In genomic region chr2:140892911-140893637, GRCh38 we compare ENCODE assay signal across 17 cellular contexts.
A peak's percentile ranks its signal among the peaks of the same experiment; 100 is the strongest.
DNase-seq lines count a peak whose midpoint lies in the region; ATAC-seq and TF ChIP-seq lines count a peak whose summit lies in the region.
"Had no signal": no experiment of that assay in that cellular context is flagged by ENCODE, and none has a peak within 500 bp of the region (broad histone marks: within the 10 kb centered on the region; RNA-seq: fewer than 3 reads in every experiment).

No MANE protein-coding gene starts in this region.

- no peaks in the 10 kb centered on the region for H3K27me3 ChIP-seq in ACC112 (ENCODE audit: insufficient read depth, low read length)
- H3K27me3 ChIP-seq in HUES48 (ENCODE audit: control insufficient read depth, insufficient read depth, low read length), result no peaks in the 10 kb centered on the region
- no peaks in the 10 kb centered on the region for H3K27me3 ChIP-seq in foreskin keratinocyte
- H3K27me3 ChIP-seq: BLaER1 treated with 17β-estradiol and CSF1 and Interleukin-3, amounts not matched to agents 10 nM and 100 nM had no signal

- ATAC-seq in foreskin keratinocyte (no peak), GM19035 (IDR thresholded peaks at IDR 0.05; ENCODE audit: unreplicated experiment) (no peak)
- ATAC-seq: HCT116, K562 had no signal

- no peak overlapping the region for H2AFZ ChIP-seq in ACC112 (ENCODE audit: low read length, unreplicated experiment)

- H3K27ac ChIP-seq in ACC112 (ENCODE audit: low read depth, low read length) (peak overlapping the region; percentile 61), HUES48 (ENCODE audit: low read depth, low read length) (peak overlapping the region; percentile 14), foreskin keratinocyte (peak overlapping the region; percentile 51)
- H3K27ac ChIP-seq: BLaER1 treated with 17β-estradiol and CSF1 and Interleukin-3, amounts not matched to agents 10 nM and 100 nM; HL-60 had no signal

- TF ChIP-seq CTCF in foreskin keratinocyte (conservative IDR thresholded peaks at IDR 0.05), result no peak

- H3K36me3 ChIP-seq in ACC112 (ENCODE audit: insufficient read depth, low read length) (no peaks in the 10 kb centered on the region), HUES48 (ENCODE audit: control insufficient read depth, insufficient read depth, low read length) (no peaks in the 10 kb centered on the region)
- H3K36me3 ChIP-seq: BLaER1 treated with 17β-estradiol and CSF1 and Interleukin-3, amounts not matched to agents 10 nM and 100 nM had no signal

- peaks cover 18% of the 10 kb centered on the region for H3K4me1 ChIP-seq in ACC112 (ENCODE audit: control insufficient read depth, insufficient read depth, low read length, unreplicated experiment)
- H3K4me1 ChIP-seq in HUES48 (ENCODE audit: control insufficient read depth, insufficient read depth, low read length), result peaks cover 18% of the 10 kb centered on the region
- peaks cover 24% of the 10 kb centered on the region for H3K4me1 ChIP-seq in foreskin keratinocyte
- H3K4me1 ChIP-seq: BLaER1 treated with 17β-estradiol and CSF1 and Interleukin-3, amounts not matched to agents 10 nM and 100 nM had no signal

- H3K9ac ChIP-seq in HUES48 (ENCODE audit: low read depth, low read length), result no peak overlapping the region
- H3K9ac ChIP-seq: BLaER1 treated with 17β-estradiol and CSF1 and Interleukin-3, amounts not matched to agents 10 nM and 100 nM had no signal

- no peaks in the 10 kb centered on the region for H3K9me3 ChIP-seq in HUES48 (ENCODE audit: control insufficient read depth, insufficient read depth, low read length)
- H3K9me3 ChIP-seq: BLaER1 treated with 17β-estradiol and CSF1 and Interleukin-3, amounts not matched to agents 10 nM and 100 nM had no signal

- H3K4me3 ChIP-seq in ACC112 (ENCODE audit: low read depth, low read length), result no peak overlapping the region
- 0 out of 2 replicates have a peak overlapping the region, but pooled peaks have one; percentile 16 for H3K4me3 ChIP-seq in HUES48 (ENCODE audit: low read depth, low read length)
- H3K4me3 ChIP-seq: BLaER1 treated with 17β-estradiol and CSF1 and Interleukin-3, amounts not matched to agents 10 nM and 100 nM; K562 had no signal

- DNase-seq in amniotic epithelial cell (ENCODE audit: low read depth) (peak; percentile 46), foreskin keratinocyte (no peak), NCI-H345 treated with DMSO at 0.1 percent for 48 hours (lab: John Stamatoyannopoulos, UW; ENCODE audit: unreplicated experiment) (no peak), DMS153 treated with DMSO at 0.1 percent for 48 hours (lab: John Stamatoyannopoulos, UW; ENCODE audit: unreplicated experiment) (no peak), inferior parietal cortex (ENCODE audit: extremely low spot score) (no peak)
- DNase-seq: CD8-positive, alpha-beta memory T cell; NCI-H1417 treated with DMSO at 0.1 percent for 48 hours; NCI-H2029; NCI-H2171; NCI-H748 treated with DMSO at 0.1 percent for 48 hours had no signal

- H3K79me2 ChIP-seq in ACC112 (ENCODE audit: control insufficient read depth, insufficient read depth, low read length, unreplicated experiment), result no peaks in the 10 kb centered on the region
